ENCODE assay signal across 1 cellular context in genomic region chr17:45101883-45102811, GRCh38.
TF ChIP-seq lines count a peak whose summit lies in the region.

No MANE protein-coding gene starts in this region.

TF ChIP-seq in HepG2, 621 proteins besides CTCF, POLR2A, EP300 and RAD21 (continues in another document):
- TF ChIP-seq PHF8 (CRISPR knock-in tag; IDR thresholded peaks at IDR 0.05): peak; percentile 15; the same call in 1 of the 2 replicates
- 0 out of 2 replicates have a peak, but pooled peaks have one; percentile 65 for TF ChIP-seq YEATS2 (CRISPR knock-in tag; IDR thresholded peaks at IDR 0.05; ENCODE audit: borderline replicate concordance)
- 0 out of 2 replicates have a peak, but pooled peaks have one; percentile 15 for TF ChIP-seq MEIS1 (CRISPR knock-in tag; IDR thresholded peaks at IDR 0.05; ENCODE audit: borderline replicate concordance)
- 0 out of 2 replicates have a peak, but pooled peaks have one; percentile 47 for TF ChIP-seq ZNF800 (CRISPR knock-in tag; IDR thresholded peaks at IDR 0.05)
- TF ChIP-seq ZFY (CRISPR knock-in tag; IDR thresholded peaks at IDR 0.05): peak; percentile 86
- no peak for TF ChIP-seq ZBTB2 (CRISPR knock-in tag; IDR thresholded peaks at IDR 0.05; ENCODE audit: low read depth)
- TF ChIP-seq KIAA2018 (CRISPR knock-in tag; IDR thresholded peaks at IDR 0.05; ENCODE audit: borderline replicate concordance): no peak
- TF ChIP-seq KLF16 (CRISPR knock-in tag; IDR thresholded peaks at IDR 0.05): peak in 1 of 2 experiments; percentile 60; a peak in 1 of 4 replicates
- no peak for TF ChIP-seq ZNF446 (CRISPR knock-in tag; IDR thresholded peaks at IDR 0.05)
- TF ChIP-seq MYPOP (CRISPR knock-in tag; IDR thresholded peaks at IDR 0.05): peak; percentile 57; the same call in 1 of the 2 replicates
- 0 out of 2 replicates have a peak, but pooled peaks have one; percentile 60 for TF ChIP-seq KDM3A (CRISPR knock-in tag; IDR thresholded peaks at IDR 0.05; ENCODE audit: low read depth)
- peak; percentile 76; the same call in 1 of the 2 replicates for TF ChIP-seq ARID5B (CRISPR knock-in tag; IDR thresholded peaks at IDR 0.05)
- peak; percentile 38; the same call in 1 of the 2 replicates for TF ChIP-seq PITX1 (CRISPR knock-in tag; IDR thresholded peaks at IDR 0.05)
- TF ChIP-seq MEIS2 (CRISPR knock-in tag; IDR thresholded peaks at IDR 0.05): peak; percentile 57; the same call in 1 of the 2 replicates
- no peak for TF ChIP-seq CHCHD3 (CRISPR knock-in tag; IDR thresholded peaks at IDR 0.05)
- TF ChIP-seq RELA (CRISPR knock-in tag; IDR thresholded peaks at IDR 0.05): no peak
- peak; percentile 80 for TF ChIP-seq MXD4 (CRISPR knock-in tag; IDR thresholded peaks at IDR 0.05)
- no peak for TF ChIP-seq NR2F6 (IDR thresholded peaks at IDR 0.05)
- TF ChIP-seq NR2F6 (CRISPR knock-in tag; IDR thresholded peaks at IDR 0.05): peak; percentile 47
- no peak for TF ChIP-seq JUND (CRISPR knock-in tag; IDR thresholded peaks at IDR 0.05)
- TF ChIP-seq ZHX1 (CRISPR knock-in tag; IDR thresholded peaks at IDR 0.05; ENCODE audit: low read depth): 0 out of 2 replicates have a peak, but pooled peaks have one; percentile 58
- TF ChIP-seq SP2 (CRISPR knock-in tag; IDR thresholded peaks at IDR 0.05): no peak
- TF ChIP-seq ZNF776 (CRISPR knock-in tag; IDR thresholded peaks at IDR 0.05): no peak
- no peak for TF ChIP-seq FOXA1 (IDR thresholded peaks at IDR 0.05)
- TF ChIP-seq FOXA1 (CRISPR knock-in tag; IDR thresholded peaks at IDR 0.05): peak; percentile 79
- 0 out of 2 replicates have a peak, but pooled peaks have one; percentile 63 for TF ChIP-seq TP53 (CRISPR knock-in tag; conservative IDR thresholded peaks at IDR 0.05)
- TF ChIP-seq ZBTB25 (CRISPR knock-in tag; IDR thresholded peaks at IDR 0.05): peak; percentile 66; the same call in 1 of the 2 replicates
- TF ChIP-seq KDM5B (CRISPR knock-in tag; IDR thresholded peaks at IDR 0.05; ENCODE audit: borderline replicate concordance): no peak
- no peak for TF ChIP-seq SP1 (IDR thresholded peaks at IDR 0.05)
- TF ChIP-seq SP1 (CRISPR knock-in tag; IDR thresholded peaks at IDR 0.05): no peak
- 0 out of 2 replicates have a peak, but pooled peaks have one; percentile 45 for TF ChIP-seq DRAP1 (CRISPR knock-in tag; IDR thresholded peaks at IDR 0.05)
- peak; percentile 19; the same call in 1 of the 2 replicates for TF ChIP-seq ZNF580 (CRISPR knock-in tag; IDR thresholded peaks at IDR 0.05; ENCODE audit: borderline replicate concordance, low read depth)
- peak; percentile 68 for TF ChIP-seq ZNF331 (CRISPR knock-in tag; IDR thresholded peaks at IDR 0.05)
- peak; percentile 42; the same call in 1 of the 2 replicates for TF ChIP-seq ERF (CRISPR knock-in tag; IDR thresholded peaks at IDR 0.05)
- TF ChIP-seq CEBPB (IDR thresholded peaks at IDR 0.05; ENCODE audit: borderline replicate concordance, low read depth, low read length): peak; percentile 67; the same call in 1 of the 2 replicates
- TF ChIP-seq CEBPG (CRISPR knock-in tag; IDR thresholded peaks at IDR 0.05): peak; percentile 63; the same call in 1 of the 2 replicates
- TF ChIP-seq THAP11 (CRISPR knock-in tag; IDR thresholded peaks at IDR 0.05): 0 out of 2 replicates have a peak, but pooled peaks have one; percentile 14
- 0 out of 2 replicates have a peak, but pooled peaks have one; percentile 27 for TF ChIP-seq ZMAT3 (CRISPR knock-in tag; conservative IDR thresholded peaks at IDR 0.05)
- TF ChIP-seq ZNF790 (CRISPR knock-in tag; IDR thresholded peaks at IDR 0.05; ENCODE audit: borderline replicate concordance): no peak
